26 cellular contexts compared by ENCODE assay signal in the genomic region with DNA sequence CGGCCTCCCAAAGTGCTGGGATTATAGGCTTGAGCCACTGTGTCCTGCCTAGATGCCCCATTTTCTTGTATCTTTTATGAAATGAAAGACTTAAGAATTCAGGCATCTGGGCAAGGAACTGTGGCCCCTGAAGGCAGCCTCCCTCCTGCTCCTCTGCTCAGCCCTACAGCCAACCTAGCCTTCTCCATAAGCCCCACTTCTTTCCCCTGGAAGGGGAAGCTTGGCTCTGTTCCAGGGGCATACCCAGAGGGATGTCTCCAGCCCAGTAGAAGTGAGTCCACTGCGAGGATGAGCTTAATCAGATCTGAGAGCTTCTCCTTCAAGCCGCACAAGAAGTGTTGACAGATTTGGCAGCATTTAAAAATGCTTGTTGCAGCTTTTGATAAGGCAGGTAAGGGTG.
"Had no signal": no experiment of that assay in that cellular context is flagged by ENCODE, and none has a peak within 500 bp of the region (broad histone marks: within the 10 kb centered on the region; RNA-seq: fewer than 3 reads in every experiment).

No MANE protein-coding gene starts in this region.

- ATAC-seq: gastrocnemius medialis; left ventricle myocardium superior; stimulated activated memory B cell treated with anti-CD40 and anti-IgM and Interleukin-4, amounts not matched to agents 10 μg/mL and 1 μg/mL and 100 μg/mL, for 72 hours; stimulated activated naive CD8-positive, alpha-beta T cell treated with anti-CD3 and anti-CD28 coated beads, Interleukin-15, amount 100 ng/mL, for 72 hours had no signal

- H3K36me3 ChIP-seq: gastrocnemius medialis, ovary, prostate gland, thyroid gland had no signal

- H3K4me3 ChIP-seq: dorsolateral prefrontal cortex, gastrocnemius medialis, ovary, prostate gland, smooth muscle cell, thyroid gland had no signal

- H3K27me3 ChIP-seq: dorsolateral prefrontal cortex, gastrocnemius medialis, ovary, thyroid gland had no signal

- H3K36me3 Mint-ChIP-seq: activated naive CD8-positive, alpha-beta T cell; stimulated activated memory B cell treated with anti-CD40 and anti-IgM and Interleukin-4, amounts not matched to agents 10 μg/mL and 1 μg/mL and 100 μg/mL, for 72 hours had no signal

- H3K4me3 Mint-ChIP-seq: activated CD4-positive, alpha-beta memory T cell treated with anti-CD3 and anti-CD28 coated beads, Interleukin-2, amount 10 ng/mL, durations not matched to agents 7 days and 5 days; activated CD4-positive, alpha-beta T cell treated with anti-CD3 and anti-CD28 coated beads, Interleukin-2, amount 10 ng/mL, durations not matched to agents 7 days and 5 days; activated naive CD8-positive, alpha-beta T cell; nephron progenitor cell; stimulated activated memory B cell treated with anti-CD40 and anti-IgM and Interleukin-4, amounts not matched to agents 10 μg/mL and 1 μg/mL and 100 μg/mL, for 72 hours; stimulated activated naive CD8-positive, alpha-beta T cell treated with anti-CD3 and anti-CD28 coated beads, Interleukin-15, amount 100 ng/mL, for 72 hours had no signal

- H3K27ac Mint-ChIP-seq: activated CD4-positive, alpha-beta memory T cell treated with anti-CD3 and anti-CD28 coated beads, Interleukin-2, amount 10 ng/mL, durations not matched to agents 7 days and 5 days; activated CD4-positive, alpha-beta T cell treated with anti-CD3 and anti-CD28 coated beads, Interleukin-2, amount 10 ng/mL, durations not matched to agents 7 days and 5 days; activated naive CD8-positive, alpha-beta T cell; activated T-helper 2 cell treated with anti-CD3 and anti-CD28 coated beads, Interferon-gamma antibody, Interleukin-2, Interleukin-4, amounts not matched to agents 10 μg/mL and 5 μg/mL and 100 μg/mL, durations not matched to agents 14 hours and 24 hours and 36 hours; nephron progenitor cell; stimulated activated memory B cell treated with anti-CD40 and anti-IgM and Interleukin-4, amounts not matched to agents 10 μg/mL and 1 μg/mL and 100 μg/mL, for 72 hours had no signal

- H3K9me3 ChIP-seq: gastrocnemius medialis, ovary, prostate gland, thyroid gland had no signal

- H3K9me3 Mint-ChIP-seq: activated CD4-positive, alpha-beta memory T cell treated with anti-CD3 and anti-CD28 coated beads, Interleukin-2, amount 10 ng/mL, durations not matched to agents 7 days and 5 days; activated CD4-positive, alpha-beta T cell treated with anti-CD3 and anti-CD28 coated beads, Interleukin-2, amount 10 ng/mL, durations not matched to agents 7 days and 5 days; activated T-helper 2 cell treated with anti-CD3 and anti-CD28 coated beads, Interferon-gamma antibody, Interleukin-2, Interleukin-4, amounts not matched to agents 10 μg/mL and 5 μg/mL and 100 μg/mL, durations not matched to agents 14 hours and 24 hours and 36 hours; nephron progenitor cell; stimulated activated memory B cell treated with anti-CD40 and anti-IgM and Interleukin-4, amounts not matched to agents 10 μg/mL and 1 μg/mL and 100 μg/mL, for 72 hours; stimulated activated naive CD8-positive, alpha-beta T cell treated with anti-CD3 and anti-CD28 coated beads, Interleukin-15, amount 100 ng/mL, for 72 hours had no signal

- H3K27ac ChIP-seq: gastrocnemius medialis, ovary, prostate gland, thyroid gland had no signal

- H3K4me1 ChIP-seq: prostate gland had no signal

- DNase-seq: activated CD4-positive, alpha-beta memory T cell treated with anti-CD3 and anti-CD28 coated beads, Interleukin-2, amount 10 ng/mL, durations not matched to agents 7 days and 5 days; activated CD4-positive, alpha-beta T cell treated with anti-CD3 and anti-CD28 coated beads for 1 hour; activated CD4-positive, alpha-beta T cell treated with anti-CD3 and anti-CD28 coated beads, Interleukin-2, amount 10 ng/mL, durations not matched to agents 7 days and 5 days; activated naive CD4-positive, alpha-beta T cell treated with Interleukin-2 at 50 U/mL for 16 hours; activated T-cell treated with anti-CD3 and anti-CD28 coated beads, Interleukin-2, amount 50 U/mL, for 48 hours; anterior cingulate cortex; effector memory CD4-positive, alpha-beta T cell; erythroblast; gastrocnemius medialis; glutamatergic neuron; left ventricle myocardium superior; nephron progenitor cell; ovary; retina; stimulated activated CD4-positive, alpha-beta T cell treated with anti-CD3 and anti-CD28 coated beads, Interleukin-1b, Interleukin-23, amount 100 ng/mL, for 48 hours; stimulated activated CD4-positive, alpha-beta T cell treated with anti-CD3 and anti-CD28 coated beads, Interleukin-4, amount 100 ng/mL, for 4 hours; stimulated activated CD8-positive, alpha-beta memory T cell treated with anti-CD3 and anti-CD28 coated beads, Interleukin-4, amount 100 ng/mL, for 48 hours; stimulated activated naive CD8-positive, alpha-beta T cell treated with anti-CD3 and anti-CD28 coated beads, Interleukin-15, amount 100 ng/mL, for 72 hours; T-helper 2 cell; thyroid gland had no signal

- H3K4me1 Mint-ChIP-seq: activated CD4-positive, alpha-beta T cell treated with anti-CD3 and anti-CD28 coated beads, Interleukin-2, amount 10 ng/mL, durations not matched to agents 7 days and 5 days; stimulated activated naive CD8-positive, alpha-beta T cell treated with anti-CD3 and anti-CD28 coated beads, Interleukin-15, amount 100 ng/mL, for 72 hours had no signal

- H3K27me3 Mint-ChIP-seq: activated CD4-positive, alpha-beta T cell treated with anti-CD3 and anti-CD28 coated beads, Interleukin-2, amount 10 ng/mL, durations not matched to agents 7 days and 5 days; activated naive CD8-positive, alpha-beta T cell had no signal
